29 cellular contexts compared by ENCODE assay signal in the genomic region with DNA sequence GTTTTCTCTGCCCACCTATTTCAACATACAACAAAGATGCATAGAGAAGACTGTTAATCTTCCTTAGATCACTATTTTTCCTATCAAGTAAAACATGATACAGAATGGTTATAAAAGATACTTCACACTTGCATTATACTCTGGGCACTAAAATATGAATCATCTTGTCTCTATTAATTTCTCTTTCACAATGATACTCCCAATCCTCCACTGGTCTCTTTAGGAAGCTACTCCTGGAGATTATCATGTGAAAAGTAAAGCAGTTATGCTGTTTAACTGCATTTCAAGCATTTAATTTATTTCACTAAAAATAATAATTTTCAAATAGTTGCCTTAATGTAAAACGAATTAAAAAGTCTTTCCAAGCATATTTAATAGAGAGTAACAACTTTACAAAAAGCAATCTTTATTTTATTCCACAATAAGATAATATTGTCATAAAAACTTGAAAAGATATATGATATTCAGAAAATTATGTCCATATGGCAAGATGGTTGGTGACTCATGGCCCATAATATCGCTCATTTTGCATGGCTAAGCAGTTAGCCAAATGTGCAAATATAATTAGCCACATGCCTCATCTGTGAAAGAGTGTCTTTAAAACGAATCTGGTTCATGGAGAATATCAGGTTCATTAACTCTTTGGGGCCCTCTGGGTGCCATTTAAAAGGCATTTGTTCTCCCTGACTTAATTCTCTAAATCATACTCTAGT.
A peak's percentile ranks its signal among the peaks of the same experiment; 100 is the strongest.
DNase-seq lines count a peak whose midpoint lies in the region; ATAC-seq, FAIRE-seq and TF ChIP-seq lines count a peak whose summit lies in the region.
"Had no signal": no experiment of that assay in that cellular context is flagged by ENCODE, and none has a peak within 500 bp of the region (broad histone marks: within the 10 kb centered on the region; RNA-seq: fewer than 3 reads in every experiment).

No MANE protein-coding gene starts in this region.

- DNase-seq in DMS 273 (lab: John Stamatoyannopoulos, UW; ENCODE audit: unreplicated experiment) (peak; percentile 90), NCI-H1092 (lab: John Stamatoyannopoulos, UW) (peak; percentile 10), PC-3 (peak; percentile 4), H54 (ENCODE audit: insufficient read length, low spot score) (no peak), NCI-H226 (no peak), mucosa of descending colon (no peak)
- DNase-seq: activated CD4-positive, CD25-positive, alpha-beta regulatory T cell; activated CD8-positive, alpha-beta T cell treated with anti-CD3 and anti-CD28 coated beads, Interleukin-2, amount 10 ng/mL, durations not matched to agents 7 days and 5 days; activated gamma-delta T cell treated with Interleukin-2 at 50 U/mL for 16 hours; activated T-cell treated with anti-CD3 and anti-CD28 coated beads, Interleukin-2, amount 50 U/mL, for 1 hour; DMS153; foreskin keratinocyte; immature natural killer cell; left ventricle myocardium inferior; midbrain; NCI-H1105; NCI-H2107; nephron progenitor cell; NK-92 treated with Interleukin-12 subunit alpha and Interleukin-12 subunit beta, amount 100 ng/mL, for 24 hours; pancreas; right cardiac atrium; stimulated activated CD4-positive, alpha-beta T cell treated with anti-CD3 and anti-CD28 coated beads, Interleukin-4, amount 100 ng/mL, for 24 hours; stimulated activated naive CD4-positive, alpha-beta T cell treated with Interleukin-2 at 50 U/mL for 16 hours had no signal

- CTCF ChIA-PET in PC-3 (lab: Charles Lee) = no interaction called here

- FAIRE-seq in H54 (lab: Jason Lieb, UNC) = no peak
- FAIRE-seq: pancreas had no signal

- no peak overlapping the region for H3K27ac ChIP-seq in PC-3 (ENCODE audit: low read length)
- H3K27ac ChIP-seq: C4-2B, foreskin keratinocyte, left ventricle myocardium inferior, pancreas, thoracic aorta, vagina had no signal

- H3K4me3 ChIP-seq in PC-3 (ENCODE audit: low read length) = no peak overlapping the region
- peak overlapping the region; percentile 18 for H3K4me3 ChIP-seq in endocrine pancreas (ENCODE audit: control insufficient read depth, insufficient read depth, low read length)
- no peak overlapping the region for H3K4me3 ChIP-seq in mucosa of descending colon
- H3K4me3 ChIP-seq: left ventricle myocardium inferior, pancreas, thoracic aorta, vagina had no signal

- H3K36me3 ChIP-seq in PC-3 (ENCODE audit: low read depth, low read length) = no peaks in the 10 kb centered on the region
- no peaks in the 10 kb centered on the region for H3K36me3 ChIP-seq in endocrine pancreas (ENCODE audit: control insufficient read depth, insufficient read depth, low read length)
- no peaks in the 10 kb centered on the region for H3K36me3 ChIP-seq in mucosa of descending colon (ENCODE audit: low read depth)
- H3K36me3 ChIP-seq: left ventricle myocardium inferior, pancreas, thoracic aorta, vagina had no signal

- TF ChIP-seq CTCF in PC-3 (conservative IDR thresholded peaks at IDR 0.05; ENCODE audit: low read depth, low read length) (no peak), mucosa of descending colon (IDR thresholded peaks at IDR 0.05) (no peak)

- no TSS peak for BruUV-seq in PC-3 (replicated peaks; lab: Mats Ljungman, UMichigan)

- H3K9ac ChIP-seq in PC-3 (ENCODE audit: low read length) = no peak overlapping the region
- H3K9ac ChIP-seq in endocrine pancreas (ENCODE audit: control insufficient read depth, insufficient read depth, low read length) = no peak overlapping the region

- H3K79me2 ChIP-seq in PC-3 (ENCODE audit: low read length) = no peaks in the 10 kb centered on the region

- H3K9me3 ChIP-seq in PC-3 (ENCODE audit: low read length) (no peaks in the 10 kb centered on the region), endocrine pancreas (ENCODE audit: control insufficient read depth, low read length) (no peaks in the 10 kb centered on the region), mucosa of descending colon (no peaks in the 10 kb centered on the region)
- H3K9me3 ChIP-seq: pancreas, thoracic aorta, vagina had no signal

- POLR2A ChIA-PET in PC-3 (lab: Charles Lee; ENCODE audit: unreplicated experiment) = no interaction called here

- H4K20me1 ChIP-seq in PC-3 (ENCODE audit: low read length) = no peaks in the 10 kb centered on the region

- H3K4me1 ChIP-seq in PC-3 (ENCODE audit: insufficient read depth, low read length) (no peaks in the 10 kb centered on the region), endocrine pancreas (ENCODE audit: control insufficient read depth, insufficient read depth, low read length) (peaks cover 4% of the 10 kb centered on the region), mucosa of descending colon (ENCODE audit: low read depth) (no peaks in the 10 kb centered on the region)
- H3K4me1 ChIP-seq: foreskin keratinocyte, left ventricle myocardium inferior, pancreas, vagina had no signal

- no peak overlapping the region for H3K4me2 ChIP-seq in PC-3 (ENCODE audit: low read length)

- no peak for TF ChIP-seq POLR2A in H54 (IDR thresholded peaks at IDR 0.05; ENCODE audit: low read depth, low read length)

- intact Hi-C loops in PC-3 (cut with micrococcal nuclease) = no loop called here
- intact Hi-C loops in mucosa of descending colon (cut with DNase I, micrococcal nuclease) = no loop called here

- H3K27me3 ChIP-seq in PC-3 (ENCODE audit: low read length) = no peaks in the 10 kb centered on the region
- no peaks in the 10 kb centered on the region for H3K27me3 ChIP-seq in endocrine pancreas (ENCODE audit: control insufficient read depth, insufficient read depth, low read length)
- H3K27me3 ChIP-seq: foreskin keratinocyte, pancreas, vagina had no signal

- no peaks in the 10 kb centered on the region for H3F3A ChIP-seq in PC-3 (ENCODE audit: low read length, unreplicated experiment)

- H3K9me2 ChIP-seq in PC-3 (replicated peaks; ENCODE audit: low read length) = no peaks in the 10 kb centered on the region

- no peak overlapping the region for H2AFZ ChIP-seq in PC-3 (ENCODE audit: low read length)

- ATAC-seq in PC-3 = peak; percentile 66
- ATAC-seq in mucosa of descending colon = no peak
- ATAC-seq in GM18858 (IDR thresholded peaks at IDR 0.05; ENCODE audit: unreplicated experiment) = no peak
- ATAC-seq: activated CD8-positive, alpha-beta T cell treated with anti-CD3 and anti-CD28 coated beads, Interleukin-2, amount 10 ng/mL, durations not matched to agents 7 days and 5 days; foreskin keratinocyte; Panc1; pancreas; right cardiac atrium had no signal

Comparison
In these comparisons a context has a peak if more than half of its experiments do, and no peak if none do; other contexts are left out.
1. DNase-seq: peak in DMS 273 (single experiment), NCI-H1092 (single experiment) and PC-3 (single experiment); none in H54 (single experiment), NCI-H226 (single experiment) and mucosa of descending colon (0 of 3).